ENCODE assay signal across 11 cellular contexts in genomic region chr12:124632510-124632909, GRCh38.
DNase-seq lines count a peak whose midpoint lies in the region; ATAC-seq and TF ChIP-seq lines count a peak whose summit lies in the region.
"Had no signal": no experiment of that assay in that cellular context is flagged by ENCODE, and none has a peak within 500 bp of the region (broad histone marks: within the 10 kb centered on the region; RNA-seq: fewer than 3 reads in every experiment).

No MANE protein-coding gene starts in this region.

- CTCF ChIA-PET in IMR-90 (lab: Yijun Ruan, JAX): no interaction called here

- no peak overlapping the region for H3K9ac ChIP-seq in IMR-90 (ENCODE audit: low read depth, low read length)

- peak overlapping the region; percentile 67; the same call in 1 of the 2 replicates for H2AK5ac ChIP-seq in IMR-90 (ENCODE audit: low read depth, low read length)

- H3K23ac ChIP-seq in IMR-90 (ENCODE audit: low read depth, low read length): no peak overlapping the region

- no TSS peak for BruUV-seq in IMR-90 (replicated peaks; lab: Mats Ljungman, UMichigan)

- H4K20me1 ChIP-seq in IMR-90 (ENCODE audit: insufficient read depth, low read length): no peaks in the 10 kb centered on the region

- peaks cover 17% of the 10 kb centered on the region for H3K4me1 ChIP-seq in IMR-90 (ENCODE audit: control insufficient read depth, insufficient read depth, low read length)
- H3K4me1 ChIP-seq in prostate gland (replicated peaks): no peaks in the 10 kb centered on the region

- H3K27me3 Mint-ChIP-seq in CD14-positive monocyte (ENCODE audit: low read depth in 3 of 3) (peaks cover 0 to 4% (median 0%) of the 10 kb centered on the region in 3 donors), mesothelial cell of epicardium (ENCODE audit: low read depth) (no peaks in the 10 kb centered on the region)

- ATAC-seq in IMR-90 (ENCODE audit: low read depth) (0 out of 2 replicates have a peak, but pooled peaks have one; percentile 7), GM21528 (IDR thresholded peaks at IDR 0.05; ENCODE audit: low FRiP score, unreplicated experiment) (no peak)
- ATAC-seq: stimulated activated naive CD8-positive, alpha-beta T cell treated with anti-CD3 and anti-CD28 coated beads, Interleukin-15, Interleukin-2, amounts not matched to agents 100 U/mL and 50 U/mL, for 24 hours had no signal

- H3K27ac ChIP-seq in IMR-90 (ENCODE audit: insufficient read depth, low read length) (peak overlapping the region; percentile 2; the same call in 1 of the 2 replicates), prostate gland (peak overlapping the region in 1 of 2 donors; percentile 35)

- H2BK120ac ChIP-seq in IMR-90 (ENCODE audit: low read depth, low read length): peak overlapping the region; percentile 39

- H3K4me3 ChIP-seq in IMR-90 (ENCODE audit: insufficient read depth, low read depth, low read length): no peak overlapping the region
- no peak overlapping the region for H3K4me3 ChIP-seq in prostate gland

- peaks cover 6% of the 10 kb centered on the region; the same call in 1 of the 2 replicates for H3K9me1 ChIP-seq in IMR-90 (ENCODE audit: insufficient read depth, low read length)

- H2BK20ac ChIP-seq in IMR-90 (ENCODE audit: low read depth, low read length): peak overlapping the region; percentile 39; the same call in 1 of the 2 replicates

- H2BK15ac ChIP-seq in IMR-90 (ENCODE audit: low read depth, low read length): peak overlapping the region; percentile 73; the same call in 1 of the 3 replicates

- TF ChIP-seq RAD21 in IMR-90 (IDR thresholded peaks at IDR 0.05; ENCODE audit: low read length): no peak

- TF ChIP-seq POLR2A in IMR-90 (IDR thresholded peaks at IDR 0.05; ENCODE audit: low read depth, low read length) (no peak), prostate gland (IDR thresholded peaks at IDR 0.05) (no peak)

- no peak for TF ChIP-seq CTCF in CD14-positive monocyte (IDR thresholded peaks at IDR 0.05)
- TF ChIP-seq CTCF in IMR-90 (conservative IDR thresholded peaks at IDR 0.05; ENCODE audit: low read depth, low read length): no peak
- TF ChIP-seq CTCF in mesothelial cell of epicardium (IDR thresholded peaks at IDR 0.05; ENCODE audit: unreplicated experiment): no peak
- no peak for TF ChIP-seq CTCF in prostate gland (IDR thresholded peaks at IDR 0.05)

- intact Hi-C loops in CD14-positive monocyte (cut with micrococcal nuclease): loop anchor here in 1 of 2 donors (5.0 kb wide), 1 partner anchor 35 kb away; no protein-coding TSS in a partner anchor
- intact Hi-C loops in IMR-90 (cut with micrococcal nuclease): no loop called here
- intact Hi-C loops in prostate gland (cut with DNase I): no loop called here

- no peak overlapping the region for H2BK5ac ChIP-seq in IMR-90 (ENCODE audit: low read depth, low read length, poor library complexity, severe bottlenecking)

- dilution Hi-C loops in IMR-90 (cut with HindIII; ENCODE audit: low sequenced_read_pairs, unreplicated experiment): no loop called here

- H3K36me3 ChIP-seq in IMR-90 (ENCODE audit: control insufficient read depth, insufficient read depth, low read length) (no peaks in the 10 kb centered on the region), prostate gland (no peaks in the 10 kb centered on the region)

- in situ Hi-C loops in IMR-90 (cut with MboI; ENCODE audit: low sequenced_read_pairs): no loop called here

- H3K14ac ChIP-seq in IMR-90 (replicated peaks; ENCODE audit: low read depth, low read length): no peak overlapping the region; the same call in 1 of the 2 replicates

- peak overlapping the region; percentile 25 for H2AK9ac ChIP-seq in IMR-90 (replicated peaks; ENCODE audit: low read depth, low read length, poor library complexity)

- H4K91ac ChIP-seq in IMR-90 (ENCODE audit: insufficient read depth, low read depth, low read length): peak overlapping the region; percentile 56

- peaks cover 3 to 15% (median 9%) of the 10 kb centered on the region in 7 donors for H3K9me3 Mint-ChIP-seq in CD14-positive monocyte
- no peaks in the 10 kb centered on the region for H3K9me3 Mint-ChIP-seq in mesothelial cell of epicardium

- no peaks in the 10 kb centered on the region for H3K27me3 ChIP-seq in IMR-90 (ENCODE audit: control insufficient read depth, insufficient read depth, low read length)
- H3K27me3 ChIP-seq in prostate gland (replicated peaks; ENCODE audit: insufficient read depth): no peaks in the 10 kb centered on the region

- H3K4me3 Mint-ChIP-seq in CD14-positive monocyte (no peak overlapping the region), mesothelial cell of epicardium (no peak overlapping the region)

- peaks cover 55% of the 10 kb centered on the region for H3K4me1 Mint-ChIP-seq in CD14-positive monocyte
- H3K4me1 Mint-ChIP-seq in mesothelial cell of epicardium: peaks cover 42% of the 10 kb centered on the region

- WGBS in IMR-90 (ENCODE audit: extremely low coverage in 2 of 2, insufficient read length in 1 of 2), 2 experiments: no CpG with 5 or more reads among the region's 6 CpGs
- 57% methylated on average over 6 of the region's 6 CpGs for WGBS in prostate gland

- peak overlapping the region; percentile 31 to 36; a peak in 2 of 4 replicates for H4K8ac ChIP-seq in IMR-90 (ENCODE audit: low read depth in 2 of 2, low read length in 2 of 2)

- H3K9me3 ChIP-seq in IMR-90 (ENCODE audit: control insufficient read depth, insufficient read depth, low read length): peaks cover 3% of the 10 kb centered on the region; the same call in 1 of the 2 replicates
- no peaks in the 10 kb centered on the region for H3K9me3 ChIP-seq in prostate gland

- peak overlapping the region; percentile 34; the same call in 1 of the 2 replicates for H3K18ac ChIP-seq in IMR-90 (ENCODE audit: low read depth, low read length)

- H3K27ac Mint-ChIP-seq in CD14-positive monocyte (peak overlapping the region in 6 of 7 donors; percentile 85 to 99 (median 97)), mesothelial cell of epicardium (peak overlapping the region; percentile 88)

- no peak overlapping the region for H3K56ac ChIP-seq in IMR-90 (ENCODE audit: extremely low read depth, insufficient read depth, low read length)

- POLR2A ChIA-PET in IMR-90 (lab: Charles Lee; ENCODE audit: unreplicated experiment): no interaction called here

- H4K5ac ChIP-seq in IMR-90 (ENCODE audit: low read depth, low read length): peak overlapping the region; percentile 1; the same call in 1 of the 2 replicates

- H3K4ac ChIP-seq in IMR-90 (ENCODE audit: low read depth, low read length): peak overlapping the region; percentile 53; the same call in 1 of the 2 replicates

- DNase-seq in CD14-positive monocyte (ENCODE audit: low spot score) (no peak), IMR-90 (no peak), amniotic epithelial cell (ENCODE audit: low read depth) (peak; percentile 81), mesothelial cell of epicardium (ENCODE audit: low spot score in 2 of 2, unreplicated experiment in 2 of 2) (no peak), DMS 273 treated with DMSO at 0.1 percent for 48 hours (lab: John Stamatoyannopoulos, UW) (no peak), prostate gland (ENCODE audit: low spot score) (no peak), ureter (ENCODE audit: low spot score) (no peak)
- DNase-seq: activated naive CD4-positive, alpha-beta T cell; stimulated activated CD4-positive, alpha-beta T cell treated with anti-CD3 and anti-CD28 coated beads, Interleukin-2, amount 100 ng/mL, for 48 hours; stimulated activated naive CD8-positive, alpha-beta T cell treated with anti-CD3 and anti-CD28 coated beads, Interleukin-15, Interleukin-2, amounts not matched to agents 100 U/mL and 50 U/mL, for 24 hours had no signal

- peak overlapping the region; percentile 6 for H2AFZ ChIP-seq in IMR-90 (replicated peaks; ENCODE audit: low read length, poor library complexity)

- peaks cover 0 to 3% of the 10 kb centered on the region in 2 donors for H3K36me3 Mint-ChIP-seq in CD14-positive monocyte
- no peaks in the 10 kb centered on the region for H3K36me3 Mint-ChIP-seq in mesothelial cell of epicardium

- no peak overlapping the region for H3K4me2 ChIP-seq in IMR-90 (ENCODE audit: low read depth, low read length)

- no peaks in the 10 kb centered on the region for H3K79me1 ChIP-seq in IMR-90 (ENCODE audit: low read depth in 1 of 2, low read length in 2 of 2)

TF ChIP-seq in IMR-90, 13 proteins besides CTCF, POLR2A, EP300 and RAD21:
- TF ChIP-seq MAFK (IDR thresholded peaks at IDR 0.05; ENCODE audit: low read depth, low read length) (no peak), MAZ (IDR thresholded peaks at IDR 0.05; ENCODE audit: borderline replicate concordance, low read depth, low read length) (no peak)
